In the genomic region with DNA sequence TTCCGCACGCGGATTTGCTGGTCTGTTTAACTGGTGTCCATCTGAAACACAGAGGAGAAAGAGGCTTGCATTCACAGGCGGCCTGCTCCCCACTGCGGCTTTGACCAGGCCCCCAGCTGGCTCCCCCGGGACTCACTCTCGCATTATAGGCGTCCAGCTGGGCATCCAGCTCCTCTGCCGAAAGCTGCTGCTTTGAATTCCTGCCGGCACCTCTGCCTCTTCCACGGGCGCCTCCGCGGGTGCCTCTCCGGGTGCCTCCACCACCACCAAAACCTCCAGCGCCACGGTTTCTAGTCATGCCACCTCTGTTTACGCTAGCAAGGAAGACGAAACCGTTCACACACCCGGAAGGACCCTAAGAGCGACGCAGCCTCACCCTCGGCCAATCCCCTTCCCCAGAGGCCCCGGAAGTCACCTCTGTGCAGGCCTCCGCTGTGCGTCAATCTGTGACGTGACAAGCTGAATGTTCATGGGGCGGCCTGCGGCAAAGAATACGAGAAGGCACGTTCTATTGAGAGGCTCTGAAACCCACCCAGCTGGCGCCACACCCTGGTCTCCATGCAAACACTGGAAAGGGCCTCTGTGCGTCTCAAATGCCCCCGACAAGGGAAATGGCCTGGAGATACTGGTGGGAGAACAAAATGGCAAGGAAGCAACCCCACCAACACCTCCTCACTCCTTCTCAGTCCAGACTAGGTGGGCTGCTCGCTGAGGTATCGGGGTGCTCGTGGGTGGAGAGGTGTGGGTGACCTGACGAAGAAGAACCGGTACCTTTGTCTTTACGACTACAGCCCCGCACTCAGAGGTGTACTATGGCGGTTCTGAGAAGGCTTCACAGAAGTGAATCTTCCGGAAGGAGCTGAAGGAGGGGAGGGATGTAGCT, we compare ENCODE assay signal across 13 cellular contexts. TPM values are rescaled to one million over a fixed set of nuclear protein-coding genes. Genes with fewer than 3 reads are reported as not detected.
DNase-seq lines count a peak whose midpoint lies in the region; ATAC-seq and TF ChIP-seq lines count a peak whose summit lies in the region.
"Had no signal": no experiment of that assay in that cellular context is flagged by ENCODE, and none has a peak within 500 bp of the region (broad histone marks: within the 10 kb centered on the region; RNA-seq: fewer than 3 reads in every experiment).

No MANE protein-coding gene starts in this region.

- H3K27ac Mint-ChIP-seq in activated CD8-positive, alpha-beta memory T cell treated with anti-CD3 and anti-CD28 coated beads, Interleukin-2, amount 10 ng/mL, durations not matched to agents 7 days and 5 days = peak overlapping the region; percentile 34
- H3K27ac Mint-ChIP-seq in endothelial cell (ENCODE audit: unreplicated experiment) = no peak overlapping the region

- H3K36me3 Mint-ChIP-seq in activated CD8-positive, alpha-beta memory T cell treated with anti-CD3 and anti-CD28 coated beads, Interleukin-2, amount 10 ng/mL, durations not matched to agents 7 days and 5 days = peaks cover 50% of the 10 kb centered on the region
- peaks cover 40% of the 10 kb centered on the region for H3K36me3 Mint-ChIP-seq in endothelial cell (ENCODE audit: low read depth, unreplicated experiment)

- H3K4me3 ChIP-seq in gastrocnemius medialis (no peak overlapping the region), OCI-LY7 (ENCODE audit: low read depth, low read length, poor library complexity, severe bottlenecking) (no peak overlapping the region)

- TF ChIP-seq CTCF in RWPE1 (conservative IDR thresholded peaks at IDR 0.05; ENCODE audit: low read depth) = no peak
- no peak for TF ChIP-seq CTCF in endothelial cell (IDR thresholded peaks at IDR 0.05; ENCODE audit: unreplicated experiment)
- TF ChIP-seq CTCF in gastrocnemius medialis (IDR thresholded peaks at IDR 0.05 in 4 of 5, conservative IDR thresholded peaks at IDR 0.05 in 1 of 5) = no peak
- no peak for TF ChIP-seq CTCF in OCI-LY7 (conservative IDR thresholded peaks at IDR 0.05; ENCODE audit: low read length)

- no peak overlapping the region for H3K4me2 ChIP-seq in OCI-LY7 (ENCODE audit: low read length)

- ATAC-seq in activated CD8-positive, alpha-beta memory T cell treated with anti-CD3 and anti-CD28 coated beads, Interleukin-2, amount 10 ng/mL, durations not matched to agents 7 days and 5 days = no peak
- no peak for ATAC-seq in gastrocnemius medialis
- ATAC-seq in GM19455 (IDR thresholded peaks at IDR 0.05; ENCODE audit: unreplicated experiment) = no peak

- in situ Hi-C loops in gastrocnemius medialis (cut with MboI; ENCODE audit: low sequenced_read_pairs in 4 of 4) = no loop called here

- DNase-seq in activated CD8-positive, alpha-beta memory T cell treated with anti-CD3 and anti-CD28 coated beads, Interleukin-2, amount 10 ng/mL, durations not matched to agents 7 days and 5 days = no peak
- no peak for DNase-seq in activated CD8-positive, alpha-beta memory T cell treated with anti-CD3 and anti-CD28 coated beads, Interleukin-2, amount 50 U/mL, for 48 hours
- DNase-seq in RWPE1 (ENCODE audit: low spot score) (no peak), endothelial cell (ENCODE audit: low spot score) (no peak), gastrocnemius medialis (no peak), SIG-M5 (lab: John Stamatoyannopoulos, UW) (no peak), OCI-LY7 (ENCODE audit: low spot score) (no peak)
- DNase-seq: ACHN, aorta, DMS53 had no signal

- H3K27ac ChIP-seq in RWPE1 = peak overlapping the region; percentile 98
- peak overlapping the region; percentile 92 to 98 (median 97) for H3K27ac ChIP-seq in gastrocnemius medialis
- no peak overlapping the region for H3K27ac ChIP-seq in OCI-LY7 (ENCODE audit: low read depth, low read length, poor library complexity, severe bottlenecking)
- H3K27ac ChIP-seq: neutrophil had no signal

- no peaks in the 10 kb centered on the region for H3K27me3 ChIP-seq in gastrocnemius medialis
- H3K27me3 ChIP-seq: neutrophil had no signal

- H3K9me3 ChIP-seq in gastrocnemius medialis (no peaks in the 10 kb centered on the region), OCI-LY7 (ENCODE audit: low read length) (no peaks in the 10 kb centered on the region)
- H3K9me3 ChIP-seq: neutrophil had no signal

- H3K4me1 Mint-ChIP-seq in activated CD8-positive, alpha-beta memory T cell treated with anti-CD3 and anti-CD28 coated beads, Interleukin-2, amount 10 ng/mL, durations not matched to agents 7 days and 5 days = peaks cover 36% of the 10 kb centered on the region
- H3K4me1 Mint-ChIP-seq in endothelial cell (ENCODE audit: unreplicated experiment) = peaks cover 11% of the 10 kb centered on the region

- TF ChIP-seq POLR2A in gastrocnemius medialis (IDR thresholded peaks at IDR 0.05) = no peak

- intact Hi-C loops in gastrocnemius medialis (cut with DNase I; ENCODE audit: low total_unique reads) (no loop called here), OCI-LY7 (cut with micrococcal nuclease; ENCODE audit: unreplicated experiment) (no loop called here)

- H3K9me2 ChIP-seq in OCI-LY7 (ENCODE audit: insufficient read depth, low read length) = no peaks in the 10 kb centered on the region

- CTCF ChIA-PET in activated CD8-positive, alpha-beta memory T cell treated with anti-CD3 and anti-CD28 coated beads, Interleukin-2, amount 10 ng/mL, durations not matched to agents 7 days and 5 days (lab: Charles Lee) = no interaction called here
- CTCF ChIA-PET in RWPE1 (lab: Yijun Ruan, JAX) (no interaction called here), OCI-LY7 (lab: Charles Lee; ENCODE audit: unreplicated experiment) (no interaction called here)

- no peak overlapping the region for H2AFZ ChIP-seq in OCI-LY7 (ENCODE audit: low read length)

- H3K4me1 ChIP-seq in gastrocnemius medialis = peaks cover 44 to 51% of the 10 kb centered on the region in 2 donors
- H3K4me1 ChIP-seq in OCI-LY7 (ENCODE audit: insufficient read depth, low read length, poor library complexity, severe bottlenecking) = peaks cover 20% of the 10 kb centered on the region

- POLR2A ChIA-PET in RWPE1 (lab: Yijun Ruan, JAX; ENCODE audit: low non-redundant PET) = no interaction called here
- POLR2A ChIA-PET in OCI-LY7 (lab: Charles Lee) = no interaction called here

- no peaks in the 10 kb centered on the region for H3K9me3 Mint-ChIP-seq in activated CD8-positive, alpha-beta memory T cell treated with anti-CD3 and anti-CD28 coated beads, Interleukin-2, amount 10 ng/mL, durations not matched to agents 7 days and 5 days (ENCODE audit: low read depth)
- no peaks in the 10 kb centered on the region for H3K9me3 Mint-ChIP-seq in endothelial cell (ENCODE audit: unreplicated experiment)
- H3K9me3 Mint-ChIP-seq: dendritic cell treated with granulocyte-macrophage colony-stimulating factor and Interleukin-4, amounts not matched to agents 40 ng/mL and 50 ng/mL, for 4 days had no signal

- peaks cover 22% of the 10 kb centered on the region for H4K20me1 ChIP-seq in OCI-LY7 (ENCODE audit: insufficient read depth, low read length)

- no TSS peak for BruUV-seq in OCI-LY7 (replicated peaks; lab: Mats Ljungman, UMichigan)

- H3K27me3 Mint-ChIP-seq in activated CD8-positive, alpha-beta memory T cell treated with anti-CD3 and anti-CD28 coated beads, Interleukin-2, amount 10 ng/mL, durations not matched to agents 7 days and 5 days = no peaks in the 10 kb centered on the region
- peaks cover 14% of the 10 kb centered on the region for H3K27me3 Mint-ChIP-seq in endothelial cell (ENCODE audit: unreplicated experiment)
- H3K27me3 Mint-ChIP-seq: dendritic cell treated with granulocyte-macrophage colony-stimulating factor and Interleukin-4, amounts not matched to agents 40 ng/mL and 50 ng/mL, for 4 days had no signal

- peaks cover 56% of the 10 kb centered on the region for H3K79me2 ChIP-seq in OCI-LY7 (ENCODE audit: insufficient read depth, low read depth, low read length)

- H3K4me3 Mint-ChIP-seq in activated CD8-positive, alpha-beta memory T cell treated with anti-CD3 and anti-CD28 coated beads, Interleukin-2, amount 10 ng/mL, durations not matched to agents 7 days and 5 days = no peak overlapping the region
- H3K4me3 Mint-ChIP-seq in endothelial cell (ENCODE audit: unreplicated experiment) = peak overlapping the region; percentile 81
- H3K4me3 Mint-ChIP-seq: dendritic cell treated with granulocyte-macrophage colony-stimulating factor and Interleukin-4, amounts not matched to agents 40 ng/mL and 50 ng/mL, for 4 days had no signal

- H3K36me3 ChIP-seq in gastrocnemius medialis = peaks cover 0 to 36% of the 10 kb centered on the region in 2 donors
- H3K36me3 ChIP-seq in OCI-LY7 (ENCODE audit: insufficient read depth, low read length) = peaks cover 76% of the 10 kb centered on the region

RNA-seq across cellular contexts. Expression of gene ALYREF, which starts 3.0 kb away (rescaled TPM):
- 100 to 1,000 TPM; 215 to 236 TPM for total RNA-seq in activated CD8-positive, alpha-beta memory T cell treated with anti-CD3 and anti-CD28 coated beads, Interleukin-2, amount 10 ng/mL, durations not matched to agents 7 days and 5 days
- total RNA-seq in endothelial cell (ENCODE audit: unreplicated experiment) = 127 TPM
- total RNA-seq in gastrocnemius medialis = 10 to 100 TPM; 40.9 to 65.3 (median 50.7) TPM
- 474 and 621 TPM in 2 replicates for total RNA-seq in OCI-LY7 (2014; rRNA removed; shearing (Covaris generic))
- total RNA-seq in OCI-LY7 (2022) = 377 and 431 TPM in 2 replicates

RNA-seq across cellular contexts. Expression of gene ANAPC11, which starts 3.2 kb away (rescaled TPM):
- total RNA-seq in activated CD8-positive, alpha-beta memory T cell treated with anti-CD3 and anti-CD28 coated beads, Interleukin-2, amount 10 ng/mL, durations not matched to agents 7 days and 5 days = 100 to 1,000 TPM; 138 to 155 TPM
- total RNA-seq in endothelial cell (ENCODE audit: unreplicated experiment) (121 TPM), gastrocnemius medialis (100 to 1,000 TPM; 173 to 258 (median 197) TPM), OCI-LY7 (2022) (225 and 227 TPM in 2 replicates)
- total RNA-seq in OCI-LY7 (2014; rRNA removed; shearing (Covaris generic)) = 265 and 315 TPM in 2 replicates

RNA-seq across cellular contexts. Expression of gene NPB, which starts 13.7 kb away (rescaled TPM):
- under 1 TPM in 1 of 2 experiments, not detected in 1; 0.23 TPM for total RNA-seq in activated CD8-positive, alpha-beta memory T cell treated with anti-CD3 and anti-CD28 coated beads, Interleukin-2, amount 10 ng/mL, durations not matched to agents 7 days and 5 days
- total RNA-seq in endothelial cell (ENCODE audit: unreplicated experiment) (0.56 TPM), gastrocnemius medialis (1 to 10 TPM in 2 of 4 donors, under 1 TPM in 1, not detected in 1; 0.46 to 1.4 (median 1.1) TPM), OCI-LY7 (2022) (2.5 and 2.8 TPM in 2 replicates)
- 3.2 and 3.9 TPM in 2 replicates for total RNA-seq in OCI-LY7 (2014; rRNA removed; shearing (Covaris generic))

RNA-seq across cellular contexts. Expression of gene ARHGDIA, which starts 17.2 kb away (rescaled TPM):
- 100 to 1,000 TPM; 693 to 725 TPM for total RNA-seq in activated CD8-positive, alpha-beta memory T cell treated with anti-CD3 and anti-CD28 coated beads, Interleukin-2, amount 10 ng/mL, durations not matched to agents 7 days and 5 days
- total RNA-seq in endothelial cell (ENCODE audit: unreplicated experiment) (443 TPM), gastrocnemius medialis (100 to 1,000 TPM in 1 of 4 donors, 10 to 100 TPM in 3; 52.1 to 122 (median 64.4) TPM), OCI-LY7 (2022) (663 and 715 TPM in 2 replicates)
- 233 and 265 TPM in 2 replicates for total RNA-seq in OCI-LY7 (2014; rRNA removed; shearing (Covaris generic))

RNA-seq across cellular contexts. Expression of gene PCYT2, which starts 22.9 kb away (rescaled TPM):
- 10 to 100 TPM; 48.5 TPM for total RNA-seq in activated CD8-positive, alpha-beta memory T cell treated with anti-CD3 and anti-CD28 coated beads, Interleukin-2, amount 10 ng/mL, durations not matched to agents 7 days and 5 days
- 26.8 TPM for total RNA-seq in endothelial cell (ENCODE audit: unreplicated experiment)
- total RNA-seq in gastrocnemius medialis = 10 to 100 TPM; 22.6 to 44.8 (median 37.1) TPM
- total RNA-seq in OCI-LY7 (2014; rRNA removed; shearing (Covaris generic)) = 70.1 and 70.4 TPM in 2 replicates
- 104 and 108 TPM in 2 replicates for total RNA-seq in OCI-LY7 (2022)
